ENCODE assay signal across 1 cellular context in genomic region chr5:40791715-40792139, GRCh38.
TF ChIP-seq lines count a peak whose summit lies in the region.

No MANE protein-coding gene starts in this region.

TF ChIP-seq in HepG2, 621 proteins besides CTCF, POLR2A, EP300 and RAD21 (continues in another document):
- TF ChIP-seq RBFOX2 (IDR thresholded peaks at IDR 0.05; ENCODE audit: low read depth, low read length) (0 out of 2 replicates have a peak, but pooled peaks have one; percentile 16), TEAD2 (CRISPR knock-in tag; IDR thresholded peaks at IDR 0.05) (no peak), ZNF326 (CRISPR knock-in tag; IDR thresholded peaks at IDR 0.05; ENCODE audit: borderline replicate concordance) (no peak), ATM (IDR thresholded peaks at IDR 0.05; ENCODE audit: borderline replicate concordance) (no peak), ZNF580 (CRISPR knock-in tag; IDR thresholded peaks at IDR 0.05; ENCODE audit: borderline replicate concordance, low read depth) (no peak), GATA4 (IDR thresholded peaks at IDR 0.05; ENCODE audit: borderline replicate concordance, low read depth) (no peak), NAIF1 (CRISPR knock-in tag; IDR thresholded peaks at IDR 0.05; ENCODE audit: borderline replicate concordance) (no peak), RAD51 (IDR thresholded peaks at IDR 0.05; ENCODE audit: borderline replicate concordance) (no peak), ZNF33B (CRISPR knock-in tag; IDR thresholded peaks at IDR 0.05) (no peak), FOXO4 (CRISPR knock-in tag; conservative IDR thresholded peaks at IDR 0.05) (no peak), FIP1L1 (IDR thresholded peaks at IDR 0.05; ENCODE audit: borderline replicate concordance, insufficient read depth, low read depth, low read length) (no peak), KAT7 (CRISPR knock-in tag; IDR thresholded peaks at IDR 0.05; ENCODE audit: borderline replicate concordance) (no peak), ZNF256 (CRISPR knock-in tag; conservative IDR thresholded peaks at IDR 0.05) (no peak), ZSCAN9 (CRISPR knock-in tag; IDR thresholded peaks at IDR 0.05; ENCODE audit: borderline replicate concordance) (0 out of 2 replicates have a peak, but pooled peaks have one; percentile 28), ZFP91 (CRISPR knock-in tag; IDR thresholded peaks at IDR 0.05; ENCODE audit: borderline replicate concordance) (peak; percentile 16; the same call in 1 of the 2 replicates), ZBTB20 (CRISPR knock-in tag; IDR thresholded peaks at IDR 0.05; ENCODE audit: borderline replicate concordance, low read depth) (peak; percentile 77; the same call in 1 of the 2 replicates), ATF7-NPFF (CRISPR knock-in tag; IDR thresholded peaks at IDR 0.05; ENCODE audit: low read depth) (no peak), ZNF646 (CRISPR knock-in tag; IDR thresholded peaks at IDR 0.05) (peak; percentile 24; the same call in 1 of the 2 replicates), SOX6 (IDR thresholded peaks at IDR 0.05) (no peak), SOX6 (CRISPR knock-in tag; IDR thresholded peaks at IDR 0.05) (peak; percentile 29; the same call in 1 of the 2 replicates), SP5 (CRISPR knock-in tag; IDR thresholded peaks at IDR 0.05; ENCODE audit: borderline replicate concordance, low read depth) (no peak), GPBP1L1 (CRISPR knock-in tag; IDR thresholded peaks at IDR 0.05) (no peak), ZGPAT (CRISPR knock-in tag; IDR thresholded peaks at IDR 0.05) (0 out of 2 replicates have a peak, but pooled peaks have one; percentile 20), THRA (CRISPR knock-in tag; IDR thresholded peaks at IDR 0.05; ENCODE audit: borderline replicate concordance) (no peak), ZNF235 (CRISPR knock-in tag; IDR thresholded peaks at IDR 0.05; ENCODE audit: borderline replicate concordance) (no peak), ZSCAN31 (CRISPR knock-in tag; IDR thresholded peaks at IDR 0.05; ENCODE audit: low read depth) (no peak), KLF16 (CRISPR knock-in tag; IDR thresholded peaks at IDR 0.05) (no peak), SALL2 (CRISPR knock-in tag; IDR thresholded peaks at IDR 0.05) (no peak), ZNF337 (CRISPR knock-in tag; IDR thresholded peaks at IDR 0.05; ENCODE audit: borderline replicate concordance, low read depth) (no peak), PTBP1 (IDR thresholded peaks at IDR 0.05; ENCODE audit: low read depth, low read length, poor library complexity, severe bottlenecking) (no peak), ZBTB7A (CRISPR knock-in tag; IDR thresholded peaks at IDR 0.05) (no peak), GATAD2A (CRISPR knock-in tag; IDR thresholded peaks at IDR 0.05) (peak; percentile 65), ZMAT3 (CRISPR knock-in tag; conservative IDR thresholded peaks at IDR 0.05) (no peak), CREB1 (IDR thresholded peaks at IDR 0.05) (no peak), CREB1 (CRISPR knock-in tag; IDR thresholded peaks at IDR 0.05) (no peak), SOX13 (IDR thresholded peaks at IDR 0.05) (no peak), SOX13 (CRISPR knock-in tag; conservative IDR thresholded peaks at IDR 0.05 in 1 of 2, IDR thresholded peaks at IDR 0.05 in 1 of 2) (peak in 1 of 2 experiments; percentile 74; a peak in 2 of 4 replicates), ARNT2 (CRISPR knock-in tag; IDR thresholded peaks at IDR 0.05; ENCODE audit: low read depth) (no peak), RBM22 (optimal IDR thresholded peaks at IDR 0.05; ENCODE audit: low read length) (no peak), CENPBD1 (CRISPR knock-in tag; IDR thresholded peaks at IDR 0.05; ENCODE audit: borderline replicate concordance, low read depth) (no peak), PPARG (CRISPR knock-in tag; conservative IDR thresholded peaks at IDR 0.05) (0 out of 2 replicates have a peak, but pooled peaks have one; percentile 11), KMT2B (CRISPR knock-in tag; IDR thresholded peaks at IDR 0.05) (no peak), FOXJ3 (CRISPR knock-in tag; IDR thresholded peaks at IDR 0.05; ENCODE audit: borderline replicate concordance) (0 out of 2 replicates have a peak, but pooled peaks have one; percentile 23), HNF4A (CRISPR knock-in tag; IDR thresholded peaks at IDR 0.05) (peak; percentile 79), MIER2 (CRISPR knock-in tag; IDR thresholded peaks at IDR 0.05) (no peak), THAP7 (CRISPR knock-in tag; IDR thresholded peaks at IDR 0.05) (no peak), MXD1 (CRISPR knock-in tag; IDR thresholded peaks at IDR 0.05) (no peak), PCBP2 (optimal IDR thresholded peaks at IDR 0.05; ENCODE audit: low read depth, low read length, poor library complexity, severe bottlenecking) (no peak), EZH2 (conservative IDR thresholded peaks at IDR 0.05; ENCODE audit: low read depth, low read length) (no peak)
